Comparison of ENCODE assay signal across 19 cellular contexts in genomic region chr5:96195053-96195452, GRCh38.
DNase-seq lines count a peak whose midpoint lies in the region; ATAC-seq and TF ChIP-seq lines count a peak whose summit lies in the region.
"Had no signal": no experiment of that assay in that cellular context is flagged by ENCODE, and none has a peak within 500 bp of the region (broad histone marks: within the 10 kb centered on the region; RNA-seq: fewer than 3 reads in every experiment).

No MANE protein-coding gene starts in this region.

- H3K4me2 ChIP-seq in osteoblast (ENCODE audit: insufficient read depth, low read length), result peak overlapping the region; percentile 10

- ATAC-seq in HG02973 (IDR thresholded peaks at IDR 0.05; ENCODE audit: unreplicated experiment), result no peak

- H3K36me3 ChIP-seq in osteoblast (ENCODE audit: insufficient read depth, low read length), result no peaks in the 10 kb centered on the region
- H3K36me3 ChIP-seq: BE2C had no signal

- DNase-seq in EL, result peak; percentile 39
- peak; percentile 28 for DNase-seq in NCI-H226
- peak; percentile 25 for DNase-seq in astrocyte of the spinal cord (ENCODE audit: low read depth, low spot score)
- no peak for DNase-seq in osteoblast (ENCODE audit: insufficient read length, low spot score, missing footprints)
- DNase-seq in stimulated activated CD4-positive, alpha-beta T cell treated with anti-CD3 and anti-CD28 coated beads, Interleukin-4, amount 100 ng/mL, for 24 hours, result no peak
- no peak for DNase-seq in midbrain (lab: John Stamatoyannopoulos, UW)
- DNase-seq: ACHN; BE2C; Calu3; CD4-positive, alpha-beta T cell; DMS79; GDM1; NCI-H1105 treated with DMSO at 0.1 percent for 48 hours; NCI-H1694 treated with DMSO at 0.1 percent for 48 hours; NCI-H2107; NCI-H345; NCI-H69; SHP77 had no signal

- no peaks in the 10 kb centered on the region for H3K27me3 ChIP-seq in osteoblast (ENCODE audit: insufficient read depth, low read length)
- H3K27me3 ChIP-seq: BE2C had no signal

- H3K9me3 ChIP-seq in osteoblast (ENCODE audit: low read depth, low read length), result no peaks in the 10 kb centered on the region
- H3K9me3 ChIP-seq: BE2C had no signal

- peaks cover 24% of the 10 kb centered on the region for H3K4me1 ChIP-seq in osteoblast (ENCODE audit: insufficient read depth, low read length)
- H3K4me1 ChIP-seq: BE2C had no signal

- H3K79me2 ChIP-seq in osteoblast (ENCODE audit: insufficient read depth, low read length), result no peaks in the 10 kb centered on the region

- peak overlapping the region; percentile 20 for H3K27ac ChIP-seq in osteoblast (ENCODE audit: low read depth, low read length)

- H2AFZ ChIP-seq in osteoblast (ENCODE audit: low read length), result peak overlapping the region; percentile 21

- TF ChIP-seq CTCF in astrocyte of the spinal cord (IDR thresholded peaks at IDR 0.05; ENCODE audit: low read depth, low read length) (no peak), osteoblast (IDR thresholded peaks at IDR 0.05; ENCODE audit: extremely low read depth, low read depth, low read length) (no peak)

- H4K20me1 ChIP-seq in osteoblast (ENCODE audit: insufficient read depth, low read length), result no peaks in the 10 kb centered on the region

- in situ Hi-C loops in astrocyte of the spinal cord (cut with HindIII; ENCODE audit: low sequenced_read_pairs), result no loop called here

- H3K4me3 ChIP-seq in astrocyte of the spinal cord (ENCODE audit: low read depth, low read length) (no peak overlapping the region), osteoblast (ENCODE audit: insufficient read depth, low read length) (no peak overlapping the region)

Comparison
In these comparisons a context has a peak if more than half of its experiments do, and no peak if none do; other contexts are left out.
1. DNase-seq: peak in EL (single experiment), NCI-H226 (single experiment) and astrocyte of the spinal cord (single experiment); none in osteoblast (single experiment), stimulated activated CD4-positive, alpha-beta T cell treated with anti-CD3 and anti-CD28 coated beads, Interleukin-4, amount 100 ng/mL, for 24 hours (single experiment) and midbrain (single experiment).